In genomic region chr20:17542993-17543412, GRCh38 we compare ENCODE assay signal across 2 cellular contexts.
A peak's percentile ranks its signal among the peaks of the same experiment; 100 is the strongest.
TF ChIP-seq lines count a peak whose summit lies in the region.

No MANE protein-coding gene starts in this region.

TF ChIP-seq in liver, 16 proteins besides CTCF, POLR2A, EP300 and RAD21:
- TF ChIP-seq RXRA (IDR thresholded peaks at IDR 0.05), result peak; percentile 41 to 48
- TF ChIP-seq SP1 (IDR thresholded peaks at IDR 0.05), result peak; percentile 27
- no peak for TF ChIP-seq TAF1 (conservative IDR thresholded peaks at IDR 0.05)
- peak; percentile 9 for TF ChIP-seq ZBTB33 (IDR thresholded peaks at IDR 0.05)
- TF ChIP-seq YY1 (IDR thresholded peaks at IDR 0.05), result peak; percentile 91
TF ChIP-seq in liver: peak in this region for 4.

TF ChIP-seq in HepG2, 621 proteins besides CTCF, POLR2A, EP300 and RAD21:
- no peak for TF ChIP-seq BATF2 (CRISPR knock-in tag; IDR thresholded peaks at IDR 0.05)
- TF ChIP-seq E2F5 (CRISPR knock-in tag; conservative IDR thresholded peaks at IDR 0.05), result no peak
- no peak for TF ChIP-seq TBP (CRISPR knock-in tag; IDR thresholded peaks at IDR 0.05)
- TF ChIP-seq FOXK1 (CRISPR knock-in tag; IDR thresholded peaks at IDR 0.05; ENCODE audit: borderline replicate concordance, low read depth), result no peak
